Comparison of ENCODE assay signal across 34 cellular contexts in the genomic region with DNA sequence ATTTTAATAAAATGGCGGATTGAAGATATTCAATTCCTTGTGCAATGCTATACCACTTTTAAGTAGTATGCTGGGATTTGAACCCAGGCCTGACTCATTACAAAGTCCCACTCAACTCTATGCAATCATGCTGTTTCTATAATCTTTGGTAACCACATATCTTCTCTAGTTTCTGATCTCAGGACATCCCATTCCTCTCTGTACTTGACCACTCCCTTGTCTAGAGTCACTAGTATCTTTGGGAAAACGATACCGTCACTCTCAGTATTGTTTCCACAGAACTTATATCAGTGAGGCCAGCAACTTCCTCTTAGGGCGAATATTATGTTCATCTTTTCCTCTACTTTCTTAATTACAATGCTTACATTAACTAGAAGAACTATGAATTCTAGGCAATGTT.
"Had no signal": no experiment of that assay in that cellular context is flagged by ENCODE, and none has a peak within 500 bp of the region (broad histone marks: within the 10 kb centered on the region; RNA-seq: fewer than 3 reads in every experiment).

No MANE protein-coding gene starts in this region.

- H3K4me3 ChIP-seq: adrenal gland, ascending aorta, breast epithelium, cardiac muscle cell, colonic mucosa, dorsolateral prefrontal cortex, esophagus squamous epithelium, gastroesophageal sphincter, heart right ventricle, hepatocyte had no signal

- DNase-seq: activated CD4-positive, alpha-beta memory T cell treated with anti-CD3 and anti-CD28 coated beads for 36 hours; activated CD4-positive, alpha-beta T cell treated with anti-CD3 and anti-CD28 coated beads for 36 hours; activated CD4-positive, alpha-beta T cell treated with anti-CD3 and anti-CD28 coated beads, Interleukin-2, amount 10 ng/mL, durations not matched to agents 24 days and 14 days; activated CD4-positive, CD25-positive, alpha-beta regulatory T cell; activated CD4-positive, CD25-positive, alpha-beta regulatory T cell treated with anti-CD3 and anti-CD28 coated beads, Interleukin-2, amount 50 U/mL, for 72 hours; activated CD8-positive, alpha-beta memory T cell treated with anti-CD3 and anti-CD28 coated beads, Interleukin-2, amount 10 ng/mL, durations not matched to agents 7 days and 5 days; activated CD8-positive, alpha-beta memory T cell treated with anti-CD3 and anti-CD28 coated beads, Interleukin-2, amount 50 U/mL, for 4 hours; activated CD8-positive, alpha-beta T cell treated with anti-CD3 and anti-CD28 coated beads, Interleukin-2, amount 10 ng/mL, durations not matched to agents 7 days and 5 days; activated effector memory CD4-positive, alpha-beta T cell treated with anti-CD3 and anti-CD28 coated beads, Interleukin-2, amount 50 U/mL, for 16 hours; activated naive CD4-positive, alpha-beta T cell treated with anti-CD3 and anti-CD28 coated beads for 36 hours; activated naive CD8-positive, alpha-beta T cell treated with anti-CD3 and anti-CD28 coated beads for 36 hours; activated naive CD8-positive, alpha-beta T cell treated with anti-CD3 and anti-CD28 coated beads, Interleukin-2, amount 50 U/mL, for 24 hours; activated T-cell treated with anti-CD3 and anti-CD28 coated beads, Interleukin-2, amount 50 U/mL, for 1 hour; activated T-cell treated with anti-CD3 and anti-CD28 coated beads, Interleukin-2, amount 50 U/mL, for 48 hours; adrenal gland; amygdala; central memory CD4-positive, alpha-beta T cell; cerebellar nuclear complex; colonic mucosa; dorsolateral prefrontal cortex; effector memory CD4-positive, alpha-beta T cell; endodermal cell; esophagus squamous epithelium; foreskin melanocyte; heart right ventricle; T-helper 1 cell; T-helper 17 cell; T1000 had no signal

- H3K79me2 ChIP-seq: hepatocyte had no signal

- ATAC-seq: activated CD4-positive, alpha-beta T cell treated with anti-CD3 and anti-CD28 coated beads for 36 hours; activated CD8-positive, alpha-beta memory T cell treated with anti-CD3 and anti-CD28 coated beads, Interleukin-2, amount 10 ng/mL, durations not matched to agents 7 days and 5 days; activated CD8-positive, alpha-beta T cell treated with anti-CD3 and anti-CD28 coated beads, Interleukin-2, amount 10 ng/mL, durations not matched to agents 7 days and 5 days; activated naive CD8-positive, alpha-beta T cell treated with anti-CD3 and anti-CD28 coated beads, Interleukin-2, amount 50 U/mL, for 24 hours; gastroesophageal sphincter; heart right ventricle; T-helper 17 cell had no signal

- H3K27ac ChIP-seq: adrenal gland, ascending aorta, breast epithelium, cardiac muscle cell, colonic mucosa, dorsolateral prefrontal cortex, epithelial cell of prostate, esophagus squamous epithelium, gastroesophageal sphincter, heart right ventricle, hepatocyte had no signal

- H3K9me3 ChIP-seq: adrenal gland, breast epithelium, colonic mucosa, esophagus squamous epithelium, gastroesophageal sphincter had no signal

- H3K4me2 ChIP-seq: hepatocyte had no signal

- H3K27me3 ChIP-seq: adrenal gland, ascending aorta, breast epithelium, cardiac muscle cell, colonic mucosa, dorsolateral prefrontal cortex, esophagus squamous epithelium, gastroesophageal sphincter, heart right ventricle, hepatocyte had no signal

- H3K36me3 ChIP-seq: adrenal gland, ascending aorta, breast epithelium, colonic mucosa, esophagus squamous epithelium had no signal

- H2AFZ ChIP-seq: hepatocyte had no signal

- H3K4me1 ChIP-seq: ascending aorta, breast epithelium, colonic mucosa, esophagus squamous epithelium, gastroesophageal sphincter, heart right ventricle had no signal
